Comparison of ENCODE assay signal across 14 cellular contexts in genomic region chr5:133889271-133889905, GRCh38.
A peak's percentile ranks its signal among the peaks of the same experiment; 100 is the strongest.
DNase-seq lines count a peak whose midpoint lies in the region; ATAC-seq and TF ChIP-seq lines count a peak whose summit lies in the region.
"Had no signal": no experiment of that assay in that cellular context is flagged by ENCODE, and none has a peak within 500 bp of the region (broad histone marks: within the 10 kb centered on the region; RNA-seq: fewer than 3 reads in every experiment).

No MANE protein-coding gene starts in this region.

- no peak overlapping the region for H3K4me2 ChIP-seq in GM23338

- 0 out of 2 replicates have a peak overlapping the region, but pooled peaks have one; percentile 23 for H2AFZ ChIP-seq in GM23338
- H2AFZ ChIP-seq: GM23248 had no signal

- H3K4me1 ChIP-seq in GM23338 (ENCODE audit: insufficient read depth): no peaks in the 10 kb centered on the region
- peaks cover 50% of the 10 kb centered on the region for H3K4me1 ChIP-seq in SJCRH30
- H3K4me1 ChIP-seq in upper lobe of right lung: no peaks in the 10 kb centered on the region

- intact Hi-C loops in upper lobe of right lung (cut with DNase I): no loop called here

- H3K9me3 ChIP-seq in SJCRH30 (replicated peaks) (no peaks in the 10 kb centered on the region), upper lobe of right lung (no peaks in the 10 kb centered on the region)
- H3K9me3 ChIP-seq: Caco-2 had no signal

- H3K36me3 ChIP-seq in GM23338 (ENCODE audit: insufficient read depth) (no peaks in the 10 kb centered on the region), SJCRH30 (no peaks in the 10 kb centered on the region), upper lobe of right lung (no peaks in the 10 kb centered on the region)

- H3K4me3 Mint-ChIP-seq in GM23338: no peak overlapping the region
- peak overlapping the region; percentile 14 for H3K4me3 Mint-ChIP-seq in nephron progenitor cell
- H3K4me3 Mint-ChIP-seq: B cell; CD8-positive, alpha-beta memory T cell; H9 had no signal

- H3K4me1 Mint-ChIP-seq in GM23338 (no peaks in the 10 kb centered on the region; the same call in 2 of the 3 replicates), nephron progenitor cell (peaks cover 65% of the 10 kb centered on the region)
- H3K4me1 Mint-ChIP-seq: CD8-positive, alpha-beta memory T cell had no signal

- H3K4me3 ChIP-seq in GM23338 (no peak overlapping the region), SJCRH30 (no peak overlapping the region), upper lobe of right lung (no peak overlapping the region)
- H3K4me3 ChIP-seq: GM23248 had no signal

- no peaks in the 10 kb centered on the region for H3K9me2 ChIP-seq in GM23338 (ENCODE audit: insufficient read depth)

- no peaks in the 10 kb centered on the region for H3F3A ChIP-seq in GM23338 (replicated peaks; ENCODE audit: low read depth)

- no peaks in the 10 kb centered on the region for H3K27me3 ChIP-seq in GM23338 (ENCODE audit: insufficient read depth)
- H3K27me3 ChIP-seq in SJCRH30: no peaks in the 10 kb centered on the region
- no peaks in the 10 kb centered on the region for H3K27me3 ChIP-seq in upper lobe of right lung

- H3K9me3 Mint-ChIP-seq in GM23338 (no peaks in the 10 kb centered on the region), nephron progenitor cell (no peaks in the 10 kb centered on the region)
- H3K9me3 Mint-ChIP-seq: CD8-positive, alpha-beta memory T cell; H9 had no signal

- H3K27ac Mint-ChIP-seq in GM23338: no peak overlapping the region
- no peak overlapping the region for H3K27ac Mint-ChIP-seq in nephron progenitor cell
- H3K27ac Mint-ChIP-seq: B cell had no signal

- H3K27ac ChIP-seq in GM23338 (ENCODE audit: low read depth) (no peak overlapping the region), SJCRH30 (peak overlapping the region; percentile 83), upper lobe of right lung (no peak overlapping the region)
- H3K27ac ChIP-seq: GM23248 had no signal

- TF ChIP-seq CTCF in GM23338 (conservative IDR thresholded peaks at IDR 0.05; ENCODE audit: low read depth in 2 of 2): no peak
- no peak for TF ChIP-seq CTCF in nephron progenitor cell (IDR thresholded peaks at IDR 0.05)
- TF ChIP-seq CTCF in upper lobe of right lung (IDR thresholded peaks at IDR 0.05): no peak

- H3K27me3 Mint-ChIP-seq in GM23338 (ENCODE audit: insufficient read depth, low read depth, poor library complexity) (peaks cover 3% of the 10 kb centered on the region), nephron progenitor cell (ENCODE audit: low read depth, poor library complexity) (peaks cover 60% of the 10 kb centered on the region)
- H3K27me3 Mint-ChIP-seq: B cell had no signal

- no peak for ATAC-seq in GM23338
- no peak for ATAC-seq in upper lobe of right lung
- ATAC-seq in GM21619 (IDR thresholded peaks at IDR 0.05; ENCODE audit: unreplicated experiment): no peak

- H3K79me2 ChIP-seq in GM23338 (replicated peaks; ENCODE audit: insufficient read depth): no peaks in the 10 kb centered on the region

- no peaks in the 10 kb centered on the region for H3K36me3 Mint-ChIP-seq in GM23338 (ENCODE audit: low read depth)
- H3K36me3 Mint-ChIP-seq in nephron progenitor cell (ENCODE audit: low read depth): no peaks in the 10 kb centered on the region

- no peaks in the 10 kb centered on the region for H4K20me1 ChIP-seq in GM23338 (replicated peaks; ENCODE audit: insufficient read depth)

- DNase-seq in GM23338 (ENCODE audit: low spot score) (no peak), SJCRH30 (peak; percentile 51 to 78), nephron progenitor cell (no peak), upper lobe of right lung (peak; percentile 26), globus pallidus (ENCODE audit: low spot score) (no peak)
- no peak for DNase-seq in activated CD4-positive, CD25-positive, alpha-beta regulatory T cell treated with anti-CD3 and anti-CD28 coated beads, Interleukin-2, amount 50 U/mL, for 72 hours
- DNase-seq: CD8-positive, alpha-beta memory T cell; DND-41; GF-D8; GM23248; H9 had no signal

TF ChIP-seq in GM23338, 12 proteins besides CTCF, POLR2A, EP300 and RAD21 (continues in another document):
- no peak for TF ChIP-seq ETS1 (IDR thresholded peaks at IDR 0.05)
- TF ChIP-seq ZNF462 (CRISPR knock-in tag; IDR thresholded peaks at IDR 0.05): no peak
- no peak for TF ChIP-seq JUNB (IDR thresholded peaks at IDR 0.05; ENCODE audit: unreplicated experiment)
- no peak for TF ChIP-seq ZNF331 (CRISPR knock-in tag; IDR thresholded peaks at IDR 0.05; ENCODE audit: low read depth)
- no peak for TF ChIP-seq ZNF114 (CRISPR knock-in tag; IDR thresholded peaks at IDR 0.05)
- TF ChIP-seq EZH2 (IDR thresholded peaks at IDR 0.05; ENCODE audit: low read depth, unreplicated experiment): no peak
- no peak for TF ChIP-seq POLR2AphosphoS5 (IDR thresholded peaks at IDR 0.05; ENCODE audit: low read depth)
- TF ChIP-seq STAT1 (IDR thresholded peaks at IDR 0.05; ENCODE audit: unreplicated experiment): no peak
- TF ChIP-seq EZH2phosphoT487 (IDR thresholded peaks at IDR 0.05; ENCODE audit: unreplicated experiment): no peak
- no peak for TF ChIP-seq NANOG (IDR thresholded peaks at IDR 0.05; ENCODE audit: borderline replicate concordance)
- TF ChIP-seq CREB1 (CRISPR knock-in tag; IDR thresholded peaks at IDR 0.05; ENCODE audit: low read depth): no peak

Comparison
In these comparisons a context has a peak if more than half of its experiments do, and no peak if none do; other contexts are left out.
1. DNase-seq: peak in SJCRH30 (2 of 2) and upper lobe of right lung (single experiment); none in GM23338 (single experiment), nephron progenitor cell (single experiment), globus pallidus (single experiment) and activated CD4-positive, CD25-positive, alpha-beta regulatory T cell treated with anti-CD3 and anti-CD28 coated beads, Interleukin-2, amount 50 U/mL, for 72 hours (single experiment).